8 cellular contexts compared by ENCODE assay signal in genomic region chr13:34943675-34944634, GRCh38. TPM values are rescaled to one million over a fixed set of nuclear protein-coding genes. Genes with fewer than 3 reads are reported as not detected.
A peak's percentile ranks its signal among the peaks of the same experiment; 100 is the strongest.
DNase-seq lines count a peak whose midpoint lies in the region; ATAC-seq and TF ChIP-seq lines count a peak whose summit lies in the region.

No MANE protein-coding gene starts in this region.

- DNase-seq in AG10803 (ENCODE audit: low read depth) (no peak), mesothelial cell of epicardium (ENCODE audit: low spot score in 2 of 2, unreplicated experiment in 2 of 2) (no peak), NCI-H1105 (lab: John Stamatoyannopoulos, UW) (no peak), dedifferentiated amniotic fluid mesenchymal stem cell (ENCODE audit: extremely low spot score) (no peak), GM10266 (ENCODE audit: extremely low spot score) (no peak), amniotic stem cell (lab: John Stamatoyannopoulos, UW) (no peak)

- H3K4me3 Mint-ChIP-seq in activated T-helper 17 cell treated with anti-CD3 and anti-CD28 coated beads, Interleukin-2, amount 50 U/mL, for 72 hours: peak overlapping the region; percentile 79
- peak overlapping the region; percentile 86 for H3K4me3 Mint-ChIP-seq in mesothelial cell of epicardium

- H3K36me3 Mint-ChIP-seq in activated T-helper 17 cell treated with anti-CD3 and anti-CD28 coated beads, Interleukin-2, amount 50 U/mL, for 72 hours (ENCODE audit: low read depth): peaks cover 6% of the 10 kb centered on the region
- H3K36me3 Mint-ChIP-seq in mesothelial cell of epicardium: no peaks in the 10 kb centered on the region

- H3K9me3 Mint-ChIP-seq in activated T-helper 17 cell treated with anti-CD3 and anti-CD28 coated beads, Interleukin-2, amount 50 U/mL, for 72 hours: no peaks in the 10 kb centered on the region
- no peaks in the 10 kb centered on the region for H3K9me3 Mint-ChIP-seq in mesothelial cell of epicardium

- TF ChIP-seq CTCF in AG10803 (conservative IDR thresholded peaks at IDR 0.05; ENCODE audit: low read length) (no peak), mesothelial cell of epicardium (IDR thresholded peaks at IDR 0.05; ENCODE audit: unreplicated experiment) (no peak), GM10266 (IDR thresholded peaks at IDR 0.05; ENCODE audit: control insufficient read depth, insufficient read depth, low read depth, missing control alignments) (no peak)

- ATAC-seq in GM21526 (IDR thresholded peaks at IDR 0.05; ENCODE audit: low FRiP score, unreplicated experiment): peak; percentile 35
- peak; percentile 42 for ATAC-seq in activated T-helper 17 cell treated with anti-CD3 and anti-CD28 coated beads, Interleukin-2, amount 50 U/mL, for 72 hours (replicated peaks)

- H3K27ac Mint-ChIP-seq in activated T-helper 17 cell treated with anti-CD3 and anti-CD28 coated beads, Interleukin-2, amount 50 U/mL, for 72 hours: peak overlapping the region; percentile 33
- H3K27ac Mint-ChIP-seq in mesothelial cell of epicardium: peak overlapping the region; percentile 76

- peaks cover 9% of the 10 kb centered on the region for H3K4me1 Mint-ChIP-seq in activated T-helper 17 cell treated with anti-CD3 and anti-CD28 coated beads, Interleukin-2, amount 50 U/mL, for 72 hours
- H3K4me1 Mint-ChIP-seq in mesothelial cell of epicardium: peaks cover 31% of the 10 kb centered on the region

- peak overlapping the region; percentile 73 for H3K4me3 ChIP-seq in AG10803 (ENCODE audit: low read length)

- H3K27me3 Mint-ChIP-seq in activated T-helper 17 cell treated with anti-CD3 and anti-CD28 coated beads, Interleukin-2, amount 50 U/mL, for 72 hours: peaks cover 20% of the 10 kb centered on the region
- peaks cover 11% of the 10 kb centered on the region for H3K27me3 Mint-ChIP-seq in mesothelial cell of epicardium (ENCODE audit: low read depth)

RNA-seq across cellular contexts. Expression of gene NBEA, which starts 1.9 kb away (rescaled TPM):
- under 1 TPM; 0.50 to 0.79 TPM for total RNA-seq in activated T-helper 17 cell treated with anti-CD3 and anti-CD28 coated beads, Interleukin-2, amount 50 U/mL, for 72 hours
- 31.9 to 34.5 TPM (median 32.8 TPM) in 3 replicates for total RNA-seq in mesothelial cell of epicardium

Comparison
In these comparisons a context has a peak if more than half of its experiments do, and no peak if none do; other contexts are left out.
1. RNA of gene NBEA, which starts 1.9 kb away (total RNA-seq): 31.9 to 34.5 TPM in mesothelial cell of epicardium; 0.50 to 0.79 TPM in activated T-helper 17 cell treated with anti-CD3 and anti-CD28 coated beads, Interleukin-2, amount 50 U/mL, for 72 hours; every median in the first group is over 10 times any median in the second.